In the genomic region with DNA sequence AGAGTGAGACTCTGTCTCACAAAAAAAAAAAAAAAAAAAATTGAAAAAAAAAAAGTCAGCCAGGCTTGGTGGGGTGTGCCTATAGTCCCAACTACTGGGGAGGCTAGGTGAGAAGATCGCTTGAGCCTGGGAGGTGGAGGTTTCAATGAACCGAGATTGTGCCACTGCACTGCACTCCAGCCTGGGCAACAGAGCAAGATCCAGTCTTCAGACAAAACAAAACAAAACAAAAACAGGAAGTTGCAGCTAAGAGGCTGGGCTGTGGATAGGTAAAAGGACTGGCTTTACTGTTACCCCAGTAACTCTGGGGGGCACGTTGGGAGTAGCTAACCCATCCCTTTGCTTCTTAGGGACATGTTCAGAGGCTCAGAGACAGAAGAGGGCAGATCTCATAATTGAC, we compare ENCODE assay signal across 27 cellular contexts. TPM values are rescaled to one million over a fixed set of nuclear protein-coding genes. Genes with fewer than 3 reads are reported as not detected.
"Had no signal": no experiment of that assay in that cellular context is flagged by ENCODE, and none has a peak within 500 bp of the region (broad histone marks: within the 10 kb centered on the region; RNA-seq: fewer than 3 reads in every experiment).

No MANE protein-coding gene starts in this region.

- H3K27me3 Mint-ChIP-seq: activated CD4-positive, alpha-beta T cell treated with anti-CD3 and anti-CD28 coated beads, Interleukin-2, amount 10 ng/mL, durations not matched to agents 24 days and 14 days had no signal

- H3K36me3 ChIP-seq: brain microvascular endothelial cell, cardiac muscle cell, SJSA1 had no signal

- H3K9me3 Mint-ChIP-seq: activated B cell treated with CpG ODN at 0.5 μM for 24 hours; activated CD4-positive, alpha-beta T cell treated with anti-CD3 and anti-CD28 coated beads, Interleukin-2, amount 10 ng/mL, durations not matched to agents 24 days and 14 days; activated naive CD4-positive, alpha-beta T cell treated with anti-CD3 and anti-CD28 coated beads, Interleukin-2, amount 10 ng/mL, durations not matched to agents 7 days and 5 days; activated naive CD8-positive, alpha-beta T cell treated with anti-CD3 and anti-CD28 coated beads for 36 hours; activated T-helper 2 cell treated with anti-CD3 and anti-CD28 coated beads, Interferon-gamma antibody, Interleukin-2, Interleukin-4, amounts not matched to agents 10 μg/mL and 5 μg/mL and 100 μg/mL, durations not matched to agents 14 hours and 24 hours and 36 hours; T-helper 1 cell treated with Interleukin-12 subunit alpha and Interleukin-12 subunit beta and Interleukin-4 antibody, amounts not matched to agents 30 μg/mL and 1 μg/mL, for 36 hours had no signal

- H3K4me1 Mint-ChIP-seq: activated B cell treated with CpG ODN at 0.5 μM for 24 hours had no signal

- H3K4me3 Mint-ChIP-seq: activated B cell treated with CpG ODN at 0.5 μM for 24 hours; activated CD4-positive, alpha-beta T cell treated with anti-CD3 and anti-CD28 coated beads, Interleukin-2, amount 10 ng/mL, durations not matched to agents 24 days and 14 days; activated naive CD4-positive, alpha-beta T cell treated with anti-CD3 and anti-CD28 coated beads, Interleukin-2, amount 10 ng/mL, durations not matched to agents 7 days and 5 days; activated naive CD8-positive, alpha-beta T cell treated with anti-CD3 and anti-CD28 coated beads for 36 hours; T-helper 1 cell treated with Interleukin-12 subunit alpha and Interleukin-12 subunit beta and Interleukin-4 antibody, amounts not matched to agents 30 μg/mL and 1 μg/mL, for 36 hours had no signal

- H3K27ac ChIP-seq: brain microvascular endothelial cell, cardiac muscle cell, SJSA1 had no signal

- H3K36me3 Mint-ChIP-seq: activated naive CD4-positive, alpha-beta T cell treated with anti-CD3 and anti-CD28 coated beads, Interleukin-2, amount 10 ng/mL, durations not matched to agents 7 days and 5 days; activated naive CD8-positive, alpha-beta T cell treated with anti-CD3 and anti-CD28 coated beads for 36 hours had no signal

- H3K27me3 ChIP-seq: brain microvascular endothelial cell, cardiac muscle cell, SJSA1 had no signal

- H3K27ac Mint-ChIP-seq: activated B cell treated with CpG ODN at 0.5 μM for 24 hours; activated CD4-positive, alpha-beta T cell treated with anti-CD3 and anti-CD28 coated beads, Interleukin-2, amount 10 ng/mL, durations not matched to agents 24 days and 14 days; activated naive CD4-positive, alpha-beta T cell treated with anti-CD3 and anti-CD28 coated beads, Interleukin-2, amount 10 ng/mL, durations not matched to agents 7 days and 5 days; activated naive CD8-positive, alpha-beta T cell treated with anti-CD3 and anti-CD28 coated beads for 36 hours; activated T-helper 2 cell treated with anti-CD3 and anti-CD28 coated beads, Interferon-gamma antibody, Interleukin-2, Interleukin-4, amounts not matched to agents 10 μg/mL and 5 μg/mL and 100 μg/mL, durations not matched to agents 14 hours and 24 hours and 36 hours; T-helper 1 cell treated with Interleukin-12 subunit alpha and Interleukin-12 subunit beta and Interleukin-4 antibody, amounts not matched to agents 30 μg/mL and 1 μg/mL, for 36 hours had no signal

- H3K4me3 ChIP-seq: cardiac muscle cell, SJSA1 had no signal

- DNase-seq: activated B cell treated with CpG ODN at 0.5 μM for 24 hours; activated CD4-positive, alpha-beta T cell treated with anti-CD3 and anti-CD28 coated beads for 1 hour; activated CD4-positive, alpha-beta T cell treated with anti-CD3 and anti-CD28 coated beads, Interleukin-2, amount 10 ng/mL, durations not matched to agents 24 days and 14 days; activated CD4-positive, alpha-beta T cell treated with anti-CD3 and anti-CD28 coated beads, Interleukin-2, amount 50 U/mL, for 48 hours; activated gamma-delta T cell treated with Interleukin-2 at 50 U/mL for 16 hours; activated naive CD4-positive, alpha-beta T cell treated with anti-CD3 and anti-CD28 coated beads, Interleukin-2, amount 10 ng/mL, durations not matched to agents 7 days and 5 days; activated naive CD8-positive, alpha-beta T cell treated with anti-CD3 and anti-CD28 coated beads for 36 hours; activated T-cell treated with anti-CD3 and anti-CD28 coated beads for 4 hours; activated T-cell treated with anti-CD3 and anti-CD28 coated beads, Interleukin-2, amount 50 U/mL, for 48 hours; brain microvascular endothelial cell; Kasumi-1; NCI-H1092; NCI-H1417; NCI-H1930; NCI-H2171 treated with DMSO at 0.1 percent for 48 hours; NCI-H226; NCI-H510A; NCI-H526 treated with DMSO at 0.1 percent for 48 hours; NCI-H82; Right ventricle myocardium superior; RPMI8226; T-helper 9 cell had no signal

RNA-seq across cellular contexts. Expression of gene C11orf86, which starts 10.6 kb away (rescaled TPM):
- total RNA-seq: activated B cell treated with CpG ODN at 0.5 μM for 24 hours; activated CD4-positive, alpha-beta T cell treated with anti-CD3 and anti-CD28 coated beads, Interleukin-2, amount 10 ng/mL, durations not matched to agents 24 days and 14 days; activated naive CD8-positive, alpha-beta T cell treated with anti-CD3 and anti-CD28 coated beads for 36 hours; activated T-helper 2 cell treated with anti-CD3 and anti-CD28 coated beads, Interferon-gamma antibody, Interleukin-2, Interleukin-4, amounts not matched to agents 10 μg/mL and 5 μg/mL and 100 μg/mL, durations not matched to agents 14 hours and 24 hours and 36 hours; cardiac muscle cell; OCI-LY7; Right ventricle myocardium superior; SJSA1 had no signal
- polyA plus RNA-seq: cardiac muscle cell had no signal

RNA-seq across cellular contexts. Expression of gene SYT12, which starts 58.4 kb away (rescaled TPM):
- total RNA-seq: activated B cell treated with CpG ODN at 0.5 μM for 24 hours; activated CD4-positive, alpha-beta T cell treated with anti-CD3 and anti-CD28 coated beads, Interleukin-2, amount 10 ng/mL, durations not matched to agents 24 days and 14 days; activated naive CD8-positive, alpha-beta T cell treated with anti-CD3 and anti-CD28 coated beads for 36 hours; activated T-helper 2 cell treated with anti-CD3 and anti-CD28 coated beads, Interferon-gamma antibody, Interleukin-2, Interleukin-4, amounts not matched to agents 10 μg/mL and 5 μg/mL and 100 μg/mL, durations not matched to agents 14 hours and 24 hours and 36 hours had no signal
- polyA plus RNA-seq: cardiac muscle cell had no signal
